Comparison of ENCODE assay signal across 22 cellular contexts in the genomic region with DNA sequence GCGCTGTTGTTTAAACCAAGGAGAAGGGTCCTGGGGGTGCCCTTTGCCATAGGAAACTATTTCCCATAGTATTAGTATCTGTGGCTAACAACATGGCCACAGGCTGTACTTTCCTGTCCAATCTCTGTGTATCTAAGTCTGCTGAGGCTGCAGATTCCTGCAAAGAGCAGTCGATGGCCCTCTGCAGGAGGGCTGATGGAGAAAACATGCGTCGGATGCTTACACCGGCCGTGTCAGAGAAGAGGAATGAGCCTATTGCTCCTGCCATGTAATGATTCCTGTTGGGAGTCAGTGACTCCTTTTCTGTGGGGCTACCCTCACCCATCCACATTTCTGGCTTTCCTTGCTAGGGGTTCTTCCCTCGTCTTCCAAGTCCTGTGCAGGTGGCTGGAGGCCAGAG.
DNase-seq lines count a peak whose midpoint lies in the region; ATAC-seq and TF ChIP-seq lines count a peak whose summit lies in the region.
"Had no signal": no experiment of that assay in that cellular context is flagged by ENCODE, and none has a peak within 500 bp of the region (broad histone marks: within the 10 kb centered on the region; RNA-seq: fewer than 3 reads in every experiment).

No MANE protein-coding gene starts in this region.

- no peak overlapping the region for H3K4me3 Mint-ChIP-seq in H9
- H3K4me3 Mint-ChIP-seq in naive thymus-derived CD8-positive, alpha-beta T cell: no peak overlapping the region
- H3K4me3 Mint-ChIP-seq: activated B cell treated with CpG ODN at 0.5 μM for 24 hours; activated naive CD8-positive, alpha-beta T cell treated with anti-CD3 and anti-CD28 coated beads, Interleukin-2, amount 50 U/mL, for 24 hours; B cell; stimulated activated effector memory CD8-positive, alpha-beta T cell treated with anti-CD3 and anti-CD28 coated beads, Interleukin-12 subunit alpha, Interleukin-12 subunit beta, amount 100 ng/mL, for 72 hours; T-cell had no signal

- no peaks in the 10 kb centered on the region for H3K36me3 ChIP-seq in osteoblast (ENCODE audit: insufficient read depth, low read length)
- H3K36me3 ChIP-seq: pancreas, thyroid gland had no signal

- TF ChIP-seq CTCF in H9 (conservative IDR thresholded peaks at IDR 0.05) (no peak), astrocyte of the spinal cord (IDR thresholded peaks at IDR 0.05; ENCODE audit: low read depth, low read length) (no peak), osteoblast (IDR thresholded peaks at IDR 0.05; ENCODE audit: extremely low read depth, low read depth, low read length) (no peak)

- H2BK5ac ChIP-seq in H9 (ENCODE audit: insufficient read length, low read length): no peak overlapping the region

- H2BK12ac ChIP-seq in H9 (ENCODE audit: insufficient read length, low read depth, low read length): no peak overlapping the region

- H3K27ac ChIP-seq in H9 (ENCODE audit: insufficient read length, low read depth, low read length) (no peak overlapping the region), osteoblast (ENCODE audit: low read depth, low read length) (no peak overlapping the region)
- H3K27ac ChIP-seq: pancreas, thyroid gland had no signal

- H4K20me1 ChIP-seq in H9 (ENCODE audit: control insufficient read depth, insufficient read depth, insufficient read length): no peaks in the 10 kb centered on the region
- H4K20me1 ChIP-seq in osteoblast (ENCODE audit: insufficient read depth, low read length): peaks cover 3% of the 10 kb centered on the region

- H3K14ac ChIP-seq in H9 (ENCODE audit: insufficient read depth, low read length): no peak overlapping the region

- DNase-seq in H9: peak; percentile 47
- peak; percentile 64 for DNase-seq in astrocyte of the spinal cord (ENCODE audit: low read depth, low spot score)
- DNase-seq in iPS-NIHi11 (ENCODE audit: low spot score): peak; percentile 43
- DNase-seq in osteoblast (ENCODE audit: insufficient read length, low spot score, missing footprints): peak; percentile 10
- DNase-seq in NCI-H226: no peak
- DNase-seq in naive thymus-derived CD8-positive, alpha-beta T cell: no peak
- DNase-seq in NCI-H1105 (lab: John Stamatoyannopoulos, UW): no peak
- DNase-seq: activated B cell treated with CpG ODN at 0.5 μM for 24 hours; activated naive CD8-positive, alpha-beta T cell treated with anti-CD3 and anti-CD28 coated beads, Interleukin-2, amount 50 U/mL, for 24 hours; Calu3; GDM1; midbrain; NCI-H1930; NCI-H748 treated with DMSO at 0.1 percent for 48 hours; pancreas; T-cell; thyroid gland had no signal

- H2BK120ac ChIP-seq in H9 (ENCODE audit: low read depth, low read length, poor library complexity, severe bottlenecking): no peak overlapping the region

- POLR2A ChIA-PET in naive thymus-derived CD8-positive, alpha-beta T cell (lab: Charles Lee): no interaction called here

- no CpG with 5 or more reads among the region's 7 CpGs for WGBS in H9 (ENCODE audit: extremely low coverage, insufficient read length, low lambda C conversion rate)

- no peak overlapping the region for H3K4me2 ChIP-seq in H9 (ENCODE audit: insufficient read depth, insufficient read length, low read length)
- H3K4me2 ChIP-seq in osteoblast (ENCODE audit: insufficient read depth, low read length): no peak overlapping the region
- H3K4me2 ChIP-seq: smooth muscle cell had no signal

- no peak overlapping the region for H4K5ac ChIP-seq in H9 (ENCODE audit: insufficient read length, low read depth, low read length)

- no peak overlapping the region for H4K91ac ChIP-seq in H9 (ENCODE audit: insufficient read length, low read depth, low read length)

- peaks cover 3% of the 10 kb centered on the region for H3K27me3 Mint-ChIP-seq in H9 (ENCODE audit: low read depth)
- H3K27me3 Mint-ChIP-seq in naive thymus-derived CD8-positive, alpha-beta T cell: peaks cover 0 to 4% (median 2%) of the 10 kb centered on the region in 5 donors
- H3K27me3 Mint-ChIP-seq: activated B cell treated with CpG ODN at 0.5 μM for 24 hours had no signal

- no peaks in the 10 kb centered on the region for H3K36me3 Mint-ChIP-seq in H9 (ENCODE audit: insufficient read depth in 1 of 3, low read depth in 3 of 3)
- no peaks in the 10 kb centered on the region for H3K36me3 Mint-ChIP-seq in naive thymus-derived CD8-positive, alpha-beta T cell
- H3K36me3 Mint-ChIP-seq: stimulated activated effector memory CD8-positive, alpha-beta T cell treated with anti-CD3 and anti-CD28 coated beads, Interleukin-12 subunit alpha, Interleukin-12 subunit beta, amount 100 ng/mL, for 72 hours; T-cell had no signal

- H3K4me3 ChIP-seq in astrocyte of the spinal cord (ENCODE audit: low read depth, low read length): no peak overlapping the region
- H3K4me3 ChIP-seq in osteoblast (ENCODE audit: insufficient read depth, low read length): no peak overlapping the region
- H3K4me3 ChIP-seq: pancreas, smooth muscle cell, thyroid gland had no signal

- H3K79me2 ChIP-seq in H9 (ENCODE audit: insufficient read depth, low read length): no peaks in the 10 kb centered on the region
- H3K79me2 ChIP-seq in osteoblast (ENCODE audit: insufficient read depth, low read length): no peaks in the 10 kb centered on the region

- H4K8ac ChIP-seq in H9 (replicated peaks; ENCODE audit: insufficient read length, low read depth, low read length): no peak overlapping the region

- H2BK20ac ChIP-seq in H9 (ENCODE audit: low read depth, low read length, poor library complexity, severe bottlenecking): no peak overlapping the region

- in situ Hi-C loops in astrocyte of the spinal cord (cut with HindIII; ENCODE audit: low sequenced_read_pairs): no loop called here

- H3K9me3 ChIP-seq in H9 (ENCODE audit: control insufficient read depth, low read depth, low read length) (no peaks in the 10 kb centered on the region), osteoblast (ENCODE audit: low read depth, low read length) (no peaks in the 10 kb centered on the region)
- H3K9me3 ChIP-seq: pancreas, thyroid gland had no signal

- no peak overlapping the region for H3K4ac ChIP-seq in H9 (ENCODE audit: low read depth, low read length)

- no peaks in the 10 kb centered on the region for H3K27me3 ChIP-seq in H9 (ENCODE audit: insufficient read depth, low read length)
- no peaks in the 10 kb centered on the region for H3K27me3 ChIP-seq in osteoblast (ENCODE audit: insufficient read depth, low read length)
- H3K27me3 ChIP-seq: pancreas, thyroid gland had no signal

- H3K9me3 Mint-ChIP-seq in H9: no peaks in the 10 kb centered on the region
- H3K9me3 Mint-ChIP-seq in naive thymus-derived CD8-positive, alpha-beta T cell: no peaks in the 10 kb centered on the region
- H3K9me3 Mint-ChIP-seq: activated B cell treated with CpG ODN at 0.5 μM for 24 hours; activated naive CD8-positive, alpha-beta T cell treated with anti-CD3 and anti-CD28 coated beads, Interleukin-2, amount 50 U/mL, for 24 hours; stimulated activated effector memory CD8-positive, alpha-beta T cell treated with anti-CD3 and anti-CD28 coated beads, Interleukin-12 subunit alpha, Interleukin-12 subunit beta, amount 100 ng/mL, for 72 hours; T-cell had no signal

- no peak overlapping the region for H3K23ac ChIP-seq in H9 (ENCODE audit: insufficient read length, low read depth, low read length)

- no peak overlapping the region for H2BK15ac ChIP-seq in H9 (ENCODE audit: low read depth, low read length)

- H2AK5ac ChIP-seq in H9 (ENCODE audit: insufficient read length, low read length): no peak overlapping the region

- peaks cover under 1% of the 10 kb centered on the region for H3K23me2 ChIP-seq in H9 (ENCODE audit: insufficient read length, low read depth, low read length, poor library complexity, severe bottlenecking)

- H3T11ph ChIP-seq in H9 (ENCODE audit: low read length): no peak overlapping the region

- peaks cover 14 to 19% of the 10 kb centered on the region in 2 experiments for H3K4me1 Mint-ChIP-seq in H9
- H3K4me1 Mint-ChIP-seq in naive thymus-derived CD8-positive, alpha-beta T cell: no peaks in the 10 kb centered on the region
- H3K4me1 Mint-ChIP-seq: activated B cell treated with CpG ODN at 0.5 μM for 24 hours; activated naive CD8-positive, alpha-beta T cell treated with anti-CD3 and anti-CD28 coated beads, Interleukin-2, amount 50 U/mL, for 24 hours; B cell; stimulated activated effector memory CD8-positive, alpha-beta T cell treated with anti-CD3 and anti-CD28 coated beads, Interleukin-12 subunit alpha, Interleukin-12 subunit beta, amount 100 ng/mL, for 72 hours; T-cell had no signal

- H3K79me1 ChIP-seq in H9 (ENCODE audit: insufficient read depth, low read depth, low read length, poor library complexity, severe bottlenecking): no peaks in the 10 kb centered on the region

- no peak overlapping the region for H3K18ac ChIP-seq in H9 (ENCODE audit: insufficient read length, low read depth, low read length)

- no peak overlapping the region for H3K56ac ChIP-seq in H9 (ENCODE audit: insufficient read length, low read depth, low read length)

- H3K9ac ChIP-seq in H9 (ENCODE audit: extremely low read depth, insufficient read length, low read length): no peak overlapping the region

- H3K27ac Mint-ChIP-seq in H9: no peak overlapping the region
- H3K27ac Mint-ChIP-seq in naive thymus-derived CD8-positive, alpha-beta T cell: no peak overlapping the region
- H3K27ac Mint-ChIP-seq: activated B cell treated with CpG ODN at 0.5 μM for 24 hours; activated naive CD8-positive, alpha-beta T cell treated with anti-CD3 and anti-CD28 coated beads, Interleukin-2, amount 50 U/mL, for 24 hours; B cell; stimulated activated effector memory CD8-positive, alpha-beta T cell treated with anti-CD3 and anti-CD28 coated beads, Interleukin-12 subunit alpha, Interleukin-12 subunit beta, amount 100 ng/mL, for 72 hours; T-cell had no signal

- no peak for ATAC-seq in HG02798 (IDR thresholded peaks at IDR 0.05; ENCODE audit: poor library complexity, unreplicated experiment)
- ATAC-seq in naive thymus-derived CD8-positive, alpha-beta T cell: no peak
- ATAC-seq: activated naive CD8-positive, alpha-beta T cell treated with anti-CD3 and anti-CD28 coated beads, Interleukin-2, amount 50 U/mL, for 24 hours; Panc1; stimulated activated effector memory CD8-positive, alpha-beta T cell treated with anti-CD3 and anti-CD28 coated beads, Interleukin-12 subunit alpha, Interleukin-12 subunit beta, amount 100 ng/mL, for 72 hours; T-cell had no signal

- H3K4me1 ChIP-seq in H9 (ENCODE audit: insufficient read depth, low read length) (peaks cover 2% of the 10 kb centered on the region; the same call in 1 of the 2 replicates), osteoblast (ENCODE audit: insufficient read depth, low read length) (no peaks in the 10 kb centered on the region)
- H3K4me1 ChIP-seq: pancreas, thyroid gland had no signal

- H2AFZ ChIP-seq in H9 (ENCODE audit: low read length) (no peak overlapping the region), osteoblast (ENCODE audit: low read length) (no peak overlapping the region)

Comparison
In these comparisons a context has a peak if more than half of its experiments do, and no peak if none do; other contexts are left out.
1. DNase-seq: peak in H9 (single experiment), astrocyte of the spinal cord (single experiment), iPS-NIHi11 (single experiment) and osteoblast (single experiment); none in NCI-H226 (single experiment), naive thymus-derived CD8-positive, alpha-beta T cell (0 of 10) and NCI-H1105 (single experiment).